ENCODE assay signal across 24 cellular contexts in the genomic region with DNA sequence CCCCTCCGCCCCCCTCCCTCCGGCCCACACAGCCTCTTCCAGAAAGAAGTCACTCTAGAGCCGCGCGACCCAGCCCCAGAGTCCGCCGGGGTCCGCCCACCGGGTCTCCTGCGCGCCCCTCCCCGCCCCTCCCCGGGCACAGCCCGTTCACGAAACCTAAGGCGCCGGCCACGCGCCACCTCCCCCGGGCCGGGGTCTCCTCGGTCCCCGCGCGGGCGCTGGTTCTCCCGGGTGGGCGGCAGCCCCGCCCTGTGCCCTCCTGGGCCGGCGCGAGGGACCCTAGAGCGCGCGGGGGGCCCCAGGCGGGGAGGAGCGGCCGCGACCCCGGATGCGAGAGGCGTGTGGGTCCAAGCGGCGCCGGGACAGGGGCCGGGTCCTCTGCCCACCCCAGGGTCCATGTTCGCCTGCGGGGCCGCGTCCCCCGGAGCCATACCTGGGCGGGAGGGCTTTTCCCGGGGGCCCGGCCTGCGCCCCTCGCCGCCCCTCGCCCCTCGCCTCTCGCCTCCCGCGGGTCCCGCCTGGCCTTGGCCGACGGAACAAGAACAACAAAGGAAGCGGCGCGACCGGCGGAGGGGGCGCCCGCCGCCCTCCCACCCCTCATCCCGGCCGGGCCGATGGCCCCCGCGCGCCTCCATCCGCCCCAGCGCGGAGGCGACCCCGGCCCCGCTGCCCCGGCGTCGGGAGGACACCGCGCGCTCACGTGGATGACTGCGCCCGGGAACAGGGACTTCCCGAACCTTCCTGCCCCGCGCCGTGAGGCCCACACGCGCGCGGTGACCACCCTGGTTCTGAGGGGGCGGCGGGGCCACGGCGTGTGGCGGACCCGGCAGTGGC.
DNase-seq lines count a peak whose midpoint lies in the region; ATAC-seq, FAIRE-seq and TF ChIP-seq lines count a peak whose summit lies in the region.
"Had no signal": no experiment of that assay in that cellular context is flagged by ENCODE, and none has a peak within 500 bp of the region (broad histone marks: within the 10 kb centered on the region; RNA-seq: fewer than 3 reads in every experiment).

No MANE protein-coding gene starts in this region.

- H3K27ac ChIP-seq in kidney (ENCODE audit: low read depth in 2 of 2, low read length in 2 of 2) (no peak overlapping the region), suprapubic skin (no peak overlapping the region)
- H3K27ac ChIP-seq: epithelial cell of prostate, gastroesophageal sphincter, SJSA1, thyroid gland had no signal

- H3K4me1 ChIP-seq in kidney (ENCODE audit: control insufficient read depth in 1 of 2, insufficient read depth in 1 of 2, low read depth in 1 of 2, low read length in 2 of 2) (peaks cover 0 to 3% of the 10 kb centered on the region in 2 donors), suprapubic skin (peaks cover 28% of the 10 kb centered on the region)
- H3K4me1 ChIP-seq: SJSA1 had no signal

- FAIRE-seq in kidney (lab: Jason Lieb, UNC), result no peak
- FAIRE-seq: A204.1, islet of Langerhans had no signal

- 0% methylated on average over 10 of the region's 108 CpGs for WGBS in suprapubic skin

- H3K27me3 ChIP-seq in suprapubic skin, result peaks cover 99% of the 10 kb centered on the region
- H3K27me3 ChIP-seq: SJSA1 had no signal

- no peak for ATAC-seq in GM18909 (IDR thresholded peaks at IDR 0.05; ENCODE audit: poor library complexity, unreplicated experiment)
- ATAC-seq: gastroesophageal sphincter had no signal

- no peaks in the 10 kb centered on the region for H3K9me3 ChIP-seq in kidney (ENCODE audit: control insufficient read depth in 1 of 2, low read length in 2 of 2)
- no peaks in the 10 kb centered on the region for H3K9me3 ChIP-seq in suprapubic skin
- H3K9me3 ChIP-seq: gastroesophageal sphincter, SJSA1, thyroid gland had no signal

- intact Hi-C loops in kidney (cut with DNase I), result no loop called here

- H3K4me3 ChIP-seq in kidney (ENCODE audit: low read length in 2 of 2) (no peak overlapping the region), suprapubic skin (peak overlapping the region; percentile 17)
- H3K4me3 ChIP-seq: SJSA1, thyroid gland had no signal

- no peak for TF ChIP-seq POLR2A in suprapubic skin (IDR thresholded peaks at IDR 0.05)

- H3K36me3 ChIP-seq in kidney (ENCODE audit: control insufficient read depth in 1 of 2, insufficient read depth in 2 of 2, low read length in 2 of 2) (no peaks in the 10 kb centered on the region), suprapubic skin (no peaks in the 10 kb centered on the region)
- H3K36me3 ChIP-seq: gastroesophageal sphincter, SJSA1, thyroid gland had no signal

- peak; percentile 61 for DNase-seq in activated effector memory CD4-positive, alpha-beta T cell treated with anti-CD3 and anti-CD28 coated beads, Interleukin-2, amount 50 U/mL, for 16 hours
- no peak for DNase-seq in activated effector memory CD4-positive, alpha-beta T cell treated with Interleukin-2 at 50 U/mL for 16 hours
- peak; percentile 51 for DNase-seq in astrocyte of the hippocampus (ENCODE audit: low read depth, low spot score)
- peak; percentile 66 for DNase-seq in kidney
- peak; percentile 22 to 67 for DNase-seq in suprapubic skin (ENCODE audit: low spot score in 2 of 2)
- no peak for DNase-seq in T-helper 9 cell
- DNase-seq in NCI-H2029 (lab: John Stamatoyannopoulos, UW), result no peak
- DNase-seq: activated CD4-positive, alpha-beta T cell treated with anti-CD3 and anti-CD28 coated beads for 4 hours; activated naive CD4-positive, alpha-beta T cell; cortex of kidney; DMS53; GOT3; NCI-H2081 treated with DMSO at 0.1 percent for 48 hours; OCI-M1; stimulated activated CD4-positive, alpha-beta T cell treated with anti-CD3 and anti-CD28 coated beads, Interleukin-4, amount 100 ng/mL, for 4 hours; stimulated activated CD8-positive, alpha-beta memory T cell treated with anti-CD3 and anti-CD28 coated beads, Interleukin-4, amount 100 ng/mL, for 48 hours; T1000; thyroid gland had no signal

- no peak overlapping the region for H3K9ac ChIP-seq in kidney (ENCODE audit: low read length in 2 of 2)

- TF ChIP-seq CTCF in kidney (IDR thresholded peaks at IDR 0.05; ENCODE audit: borderline replicate concordance, extremely low read depth, insufficient read depth) (no peak), suprapubic skin (IDR thresholded peaks at IDR 0.05) (no peak)

- no peak for TF ChIP-seq EP300 in suprapubic skin (IDR thresholded peaks at IDR 0.05)

Comparison
In these comparisons a context has a peak if more than half of its experiments do, and no peak if none do; other contexts are left out.
1. DNase-seq: peak in activated effector memory CD4-positive, alpha-beta T cell treated with anti-CD3 and anti-CD28 coated beads, Interleukin-2, amount 50 U/mL, for 16 hours (single experiment), astrocyte of the hippocampus (single experiment), kidney (single experiment) and suprapubic skin (2 of 2); none in activated effector memory CD4-positive, alpha-beta T cell treated with Interleukin-2 at 50 U/mL for 16 hours (single experiment), T-helper 9 cell (single experiment) and NCI-H2029 (single experiment).